Comparison of ENCODE assay signal across 13 cellular contexts in the genomic region with DNA sequence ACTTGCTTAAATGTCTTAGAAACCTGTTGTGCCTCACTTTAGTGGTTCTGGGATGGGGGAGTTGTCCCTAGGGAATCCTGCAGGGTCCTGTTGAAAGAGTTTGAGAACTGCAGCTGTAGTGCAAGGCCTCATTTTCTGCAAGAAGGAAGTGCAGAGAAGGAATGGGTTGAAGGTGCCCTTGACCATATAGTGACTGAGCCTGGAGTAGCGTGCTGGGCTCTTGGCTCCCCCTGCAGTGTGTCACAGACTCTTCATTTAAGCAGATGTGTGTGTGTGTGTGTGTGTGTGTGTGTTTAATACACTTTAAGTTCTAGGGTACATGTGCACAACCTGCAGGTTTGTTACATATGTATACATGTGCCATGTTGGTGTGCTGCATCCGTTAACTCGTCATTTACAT.
A peak's percentile ranks its signal among the peaks of the same experiment; 100 is the strongest.
DNase-seq lines count a peak whose midpoint lies in the region; ATAC-seq, FAIRE-seq and TF ChIP-seq lines count a peak whose summit lies in the region.
"Had no signal": no experiment of that assay in that cellular context is flagged by ENCODE, and none has a peak within 500 bp of the region (broad histone marks: within the 10 kb centered on the region; RNA-seq: fewer than 3 reads in every experiment).

No MANE protein-coding gene starts in this region.

- H3K27me3 Mint-ChIP-seq in memory B cell = no peaks in the 10 kb centered on the region
- H3K27me3 Mint-ChIP-seq: stimulated activated naive CD8-positive, alpha-beta T cell treated with anti-CD3 and anti-CD28 coated beads, Interleukin-15, Interleukin-2, amounts not matched to agents 100 ng/mL and 50 ng/mL, for 24 hours had no signal

- H3K4me1 ChIP-seq in HEK293 (ENCODE audit: control insufficient read depth, insufficient read depth, low read length) = no peaks in the 10 kb centered on the region
- peaks cover 35% of the 10 kb centered on the region for H3K4me1 ChIP-seq in PC-9 (replicated peaks; ENCODE audit: insufficient read depth)
- H3K4me1 ChIP-seq in tibial artery = peaks cover 0 to 81% (median 26%) of the 10 kb centered on the region in 4 donors

- TF ChIP-seq CTCF in HEK293 (tag by site-specific recombination; IDR thresholded peaks at IDR 0.05) = peak; percentile 69
- peak; percentile 26 for TF ChIP-seq CTCF in VCaP (conservative IDR thresholded peaks at IDR 0.05)
- TF ChIP-seq CTCF in PC-9 (conservative IDR thresholded peaks at IDR 0.05) = no peak
- TF ChIP-seq CTCF in D721Med (IDR thresholded peaks at IDR 0.05; ENCODE audit: insufficient read depth, missing control alignments) = no peak
- peak in 1 of 2 experiments; percentile 7 for TF ChIP-seq CTCF in tibial artery (IDR thresholded peaks at IDR 0.05)

- no peaks in the 10 kb centered on the region for H3K27me3 ChIP-seq in PC-9 (ENCODE audit: insufficient read depth, low read depth)
- H3K27me3 ChIP-seq in tibial artery = no peaks in the 10 kb centered on the region
- H3K27me3 ChIP-seq: heart left ventricle had no signal

- no peaks in the 10 kb centered on the region for H3F3A ChIP-seq in PC-9 (ENCODE audit: insufficient read depth, low read depth)

- no peak overlapping the region for H3K4me3 Mint-ChIP-seq in memory B cell
- H3K4me3 Mint-ChIP-seq: stimulated activated naive CD8-positive, alpha-beta T cell treated with anti-CD3 and anti-CD28 coated beads, Interleukin-15, Interleukin-2, amounts not matched to agents 100 ng/mL and 50 ng/mL, for 24 hours had no signal

- POLR2A ChIA-PET in HEK293 (lab: Yijun Ruan, JAX) (no interaction called here), PC-9 (lab: Charles Lee; ENCODE audit: unreplicated experiment) (no interaction called here)

- H3K9me3 ChIP-seq in HEK293 (ENCODE audit: control insufficient read depth, insufficient read depth, low read depth, low read length) (no peaks in the 10 kb centered on the region), PC-9 (ENCODE audit: insufficient read depth, low read depth) (no peaks in the 10 kb centered on the region), tibial artery (no peaks in the 10 kb centered on the region)

- peaks cover 25% of the 10 kb centered on the region for H3K36me3 Mint-ChIP-seq in memory B cell

- H3K4me2 ChIP-seq in PC-9 = no peak overlapping the region

- CTCF ChIA-PET in HEK293 (lab: Yijun Ruan, JAX) (interaction anchor here (0.7 kb wide), 1 partner anchor 109 kb away, joined by 6 read pairs; no protein-coding TSS in a partner anchor), PC-9 (lab: Charles Lee) (no interaction called here)

- ATAC-seq in memory B cell (ENCODE audit: low read depth) (peak; percentile 50), HG03159 (IDR thresholded peaks at IDR 0.05; ENCODE audit: unreplicated experiment) (no peak)

- peaks cover 7% of the 10 kb centered on the region for H3K9me3 Mint-ChIP-seq in memory B cell

- H3K27ac ChIP-seq in HEK293 (ENCODE audit: extremely low read depth, low read depth, low read length) (no peak overlapping the region), VCaP (peak overlapping the region; percentile 40), PC-9 (no peak overlapping the region), tibial artery (no peak overlapping the region)

- H2AFZ ChIP-seq in PC-9 = no peak overlapping the region

- H3K9me2 ChIP-seq in PC-9 (ENCODE audit: insufficient read depth) = no peaks in the 10 kb centered on the region

- no peaks in the 10 kb centered on the region for H3K79me2 ChIP-seq in PC-9 (ENCODE audit: low read depth)

- peaks cover 38% of the 10 kb centered on the region for H3K4me1 Mint-ChIP-seq in memory B cell

- BruUV-seq in PC-9 (replicated peaks; lab: Mats Ljungman, UMichigan) = no TSS peak

- H4K20me1 ChIP-seq in PC-9 (ENCODE audit: insufficient read depth) = no peaks in the 10 kb centered on the region

- H3K36me3 ChIP-seq in HEK293 (ENCODE audit: control insufficient read depth in 2 of 2, insufficient read depth in 1 of 2, low read length in 2 of 2) (no peaks in the 10 kb centered on the region), PC-9 (ENCODE audit: low read depth) (no peaks in the 10 kb centered on the region), tibial artery (peaks cover 0 to 6% (median 0%) of the 10 kb centered on the region in 3 donors)
- H3K36me3 ChIP-seq: heart left ventricle had no signal

- peak overlapping the region; percentile 35 for H3K27ac Mint-ChIP-seq in memory B cell

- DNase-seq in DMS114 treated with DMSO at 0.1 percent for 48 hours (lab: John Stamatoyannopoulos, UW; ENCODE audit: unreplicated experiment) (peak; percentile 12), memory B cell (ENCODE audit: low spot score in 2 of 2) (no peak), PC-9 (no peak), D721Med (ENCODE audit: insufficient read length, low spot score) (no peak), tibial artery (no peak)
- DNase-seq: cerebellar nuclear complex, EL had no signal

- intact Hi-C loops in PC-9 (cut with micrococcal nuclease; ENCODE audit: unreplicated experiment) = no loop called here
- intact Hi-C loops in tibial artery (cut with DNase I; ENCODE audit: low total_unique reads) = no loop called here

- H3K4me3 ChIP-seq in HEK293 (ENCODE audit: low read depth, low read length) (no peak overlapping the region), PC-9 (no peak overlapping the region), tibial artery (no peak overlapping the region)
- H3K4me3 ChIP-seq: heart left ventricle had no signal

- no peak for FAIRE-seq in D721Med (lab: Jason Lieb, UNC)
- FAIRE-seq: HTR-8/SVneo had no signal

TF ChIP-seq in HEK293, 187 proteins besides CTCF, POLR2A, EP300 and RAD21:
- TF ChIP-seq ZNF548 (tag by site-specific recombination; IDR thresholded peaks at IDR 0.05) (no peak), ZNF747 (tag by site-specific recombination; IDR thresholded peaks at IDR 0.05) (no peak), ZNF654 (tag by site-specific recombination; IDR thresholded peaks at IDR 0.05; ENCODE audit: low read depth) (peak; percentile 22; the same call in 1 of the 2 replicates), ZNF266 (tag by site-specific recombination; IDR thresholded peaks at IDR 0.05; ENCODE audit: low read depth) (no peak), ZNF112 (tag by site-specific recombination; IDR thresholded peaks at IDR 0.05) (no peak), ZFP37 (tag by site-specific recombination; IDR thresholded peaks at IDR 0.05) (no peak), ZNF544 (tag by site-specific recombination; IDR thresholded peaks at IDR 0.05) (no peak), ZNF501 (tag by site-specific recombination; IDR thresholded peaks at IDR 0.05) (no peak), ZNF248 (tag by site-specific recombination; IDR thresholded peaks at IDR 0.05) (no peak), ZNF707 (tag by site-specific recombination; IDR thresholded peaks at IDR 0.05) (no peak), ZNF24 (tag by site-specific recombination; IDR thresholded peaks at IDR 0.05) (no peak)
- TF ChIP-seq, protein P1, sequence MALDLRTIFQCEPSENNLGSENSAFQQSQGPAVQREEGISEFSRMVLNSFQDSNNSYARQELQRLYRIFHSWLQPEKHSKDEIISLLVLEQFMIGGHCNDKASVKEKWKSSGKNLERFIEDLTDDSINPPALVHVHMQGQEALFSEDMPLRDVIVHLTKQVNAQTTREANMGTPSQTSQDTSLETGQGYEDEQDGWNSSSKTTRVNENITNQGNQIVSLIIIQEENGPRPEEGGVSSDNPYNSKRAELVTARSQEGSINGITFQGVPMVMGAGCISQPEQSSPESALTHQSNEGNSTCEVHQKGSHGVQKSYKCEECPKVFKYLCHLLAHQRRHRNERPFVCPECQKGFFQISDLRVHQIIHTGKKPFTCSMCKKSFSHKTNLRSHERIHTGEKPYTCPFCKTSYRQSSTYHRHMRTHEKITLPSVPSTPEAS (tag by site-specific recombination; IDR thresholded peaks at IDR 0.05) = peak; percentile 73
- TF ChIP-seq, protein P2, sequence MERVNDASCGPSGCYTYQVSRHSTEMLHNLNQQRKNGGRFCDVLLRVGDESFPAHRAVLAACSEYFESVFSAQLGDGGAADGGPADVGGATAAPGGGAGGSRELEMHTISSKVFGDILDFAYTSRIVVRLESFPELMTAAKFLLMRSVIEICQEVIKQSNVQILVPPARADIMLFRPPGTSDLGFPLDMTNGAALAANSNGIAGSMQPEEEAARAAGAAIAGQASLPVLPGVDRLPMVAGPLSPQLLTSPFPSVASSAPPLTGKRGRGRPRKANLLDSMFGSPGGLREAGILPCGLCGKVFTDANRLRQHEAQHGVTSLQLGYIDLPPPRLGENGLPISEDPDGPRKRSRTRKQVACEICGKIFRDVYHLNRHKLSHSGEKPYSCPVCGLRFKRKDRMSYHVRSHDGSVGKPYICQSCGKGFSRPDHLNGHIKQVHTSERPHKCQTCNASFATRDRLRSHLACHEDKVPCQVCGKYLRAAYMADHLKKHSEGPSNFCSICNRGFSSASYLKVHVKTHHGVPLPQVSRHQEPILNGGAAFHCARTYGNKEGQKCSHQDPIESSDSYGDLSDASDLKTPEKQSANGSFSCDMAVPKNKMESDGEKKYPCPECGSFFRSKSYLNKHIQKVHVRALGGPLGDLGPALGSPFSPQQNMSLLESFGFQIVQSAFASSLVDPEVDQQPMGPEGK (tag by site-specific recombination; IDR thresholded peaks at IDR 0.05) = no peak

Comparison
In these comparisons a context has a peak if more than half of its experiments do, and no peak if none do; other contexts are left out.
1. CTCF ChIP-seq: peak in HEK293 (single experiment) and VCaP (single experiment); none in PC-9 (single experiment) and D721Med (single experiment).